9 cellular contexts compared by ENCODE assay signal in genomic region chr1:205312866-205313680, GRCh38. TPM values are rescaled to one million over a fixed set of nuclear protein-coding genes. Genes with fewer than 3 reads are reported as not detected.
DNase-seq lines count a peak whose midpoint lies in the region; ATAC-seq lines count a peak whose summit lies in the region.
"Had no signal": no experiment of that assay in that cellular context is flagged by ENCODE, and none has a peak within 500 bp of the region (broad histone marks: within the 10 kb centered on the region; RNA-seq: fewer than 3 reads in every experiment).

No MANE protein-coding gene starts in this region.

- H3K4me1 Mint-ChIP-seq in activated T-cell treated with anti-CD3 and anti-CD28 coated beads, Interleukin-2, amount 50 U/mL, for 4 hours (ENCODE audit: low read depth) = peaks cover 87% of the 10 kb centered on the region

- H3K36me3 ChIP-seq in iPS-15b (ENCODE audit: control insufficient read depth, insufficient read depth, low read length) (peaks cover 38% of the 10 kb centered on the region), skeletal muscle tissue (ENCODE audit: control insufficient read depth in 3 of 3, insufficient read depth in 3 of 3, low read length in 3 of 3) (peaks cover 2 to 20% (median 18%) of the 10 kb centered on the region in 3 donors)

- peak overlapping the region; percentile 74 for H3K4me3 Mint-ChIP-seq in activated T-cell treated with anti-CD3 and anti-CD28 coated beads, Interleukin-2, amount 50 U/mL, for 4 hours

- ATAC-seq in HG03095 (IDR thresholded peaks at IDR 0.05; ENCODE audit: unreplicated experiment) = peak; percentile 51
- no peak for ATAC-seq in activated T-cell treated with anti-CD3 and anti-CD28 coated beads, Interleukin-2, amount 50 U/mL, for 4 hours
- no peak for ATAC-seq in HG03025 (IDR thresholded peaks at IDR 0.05; ENCODE audit: low FRiP score, unreplicated experiment)

- H3K27ac ChIP-seq in skeletal muscle tissue (ENCODE audit: low read depth, low read length) = peak overlapping the region; percentile 66

- H3K4me3 ChIP-seq in iPS-15b (ENCODE audit: low read depth, low read length) (peak overlapping the region; percentile 9), skeletal muscle tissue (ENCODE audit: low read length in 3 of 3) (peak overlapping the region in 2 of 3 donors; percentile 22 to 27)

- no peaks in the 10 kb centered on the region for H3K27me3 Mint-ChIP-seq in activated T-cell treated with anti-CD3 and anti-CD28 coated beads, Interleukin-2, amount 50 U/mL, for 4 hours (ENCODE audit: low read depth)

- H3K9me3 Mint-ChIP-seq in activated T-cell treated with anti-CD3 and anti-CD28 coated beads, Interleukin-2, amount 50 U/mL, for 4 hours = no peaks in the 10 kb centered on the region

- H3K9ac ChIP-seq in iPS-15b (ENCODE audit: low read depth, low read length) = peak overlapping the region; percentile 75
- peak overlapping the region; percentile 36 to 64 (median 41) for H3K9ac ChIP-seq in skeletal muscle tissue (ENCODE audit: low read depth in 1 of 3, low read length in 3 of 3)

- H3K9me3 ChIP-seq in iPS-15b (ENCODE audit: control insufficient read depth, insufficient read depth, low read length) (no peaks in the 10 kb centered on the region), skeletal muscle tissue (ENCODE audit: control insufficient read depth in 3 of 3, low read length in 3 of 3) (no peaks in the 10 kb centered on the region)

- no peak for DNase-seq in activated T-cell treated with anti-CD3 and anti-CD28 coated beads, Interleukin-2, amount 50 U/mL, for 4 hours
- DNase-seq in NCI-H128 (lab: John Stamatoyannopoulos, UW; ENCODE audit: unreplicated experiment) = no peak
- DNase-seq in germinal center (ENCODE audit: low spot score) = no peak
- DNase-seq in cerebellum (ENCODE audit: low spot score) = no peak

- H3K27me3 ChIP-seq in iPS-15b (ENCODE audit: control insufficient read depth, insufficient read depth, low read length) = no peaks in the 10 kb centered on the region
- no peaks in the 10 kb centered on the region for H3K27me3 ChIP-seq in skeletal muscle tissue (ENCODE audit: control insufficient read depth in 3 of 3, insufficient read depth in 3 of 3, low read length in 3 of 3)

- peaks cover 44% of the 10 kb centered on the region for H3K4me1 ChIP-seq in iPS-15b (ENCODE audit: control insufficient read depth, insufficient read depth, low read length)
- H3K4me1 ChIP-seq in skeletal muscle tissue (ENCODE audit: control insufficient read depth in 3 of 3, insufficient read depth in 3 of 3, low read length in 3 of 3) = peaks cover 31 to 38% (median 33%) of the 10 kb centered on the region in 3 donors

- H3K36me3 Mint-ChIP-seq in activated T-cell treated with anti-CD3 and anti-CD28 coated beads, Interleukin-2, amount 50 U/mL, for 4 hours (ENCODE audit: insufficient read depth) = peaks cover 30% of the 10 kb centered on the region

RNA-seq across cellular contexts. Expression of gene NUAK2, which starts 8.5 kb away (rescaled TPM):
- 1 to 10 TPM; 1.4 to 1.7 (median 1.5) TPM for total RNA-seq in activated T-cell treated with anti-CD3 and anti-CD28 coated beads, Interleukin-2, amount 50 U/mL, for 4 hours
- total RNA-seq in skeletal muscle tissue (1.0 TPM), cerebellum (1.3 TPM)

RNA-seq across cellular contexts. Expression of gene KLHDC8A, which starts 43.6 kb away (rescaled TPM):
- under 1 TPM in 1 of 3 donors, not detected in 2; 0.05 TPM for total RNA-seq in activated T-cell treated with anti-CD3 and anti-CD28 coated beads, Interleukin-2, amount 50 U/mL, for 4 hours
- total RNA-seq in skeletal muscle tissue = 0.52 TPM
- 28.9 TPM for total RNA-seq in cerebellum
- total RNA-seq: HT-29 had no signal

Comparison
In these comparisons a context has a peak if more than half of its experiments do, and no peak if none do; other contexts are left out.
1. RNA of gene KLHDC8A, which starts 43.6 kb away (total RNA-seq): 28.9 TPM in cerebellum (single experiment); 0.52 TPM in skeletal muscle tissue (single experiment) and 0.05 TPM in activated T-cell treated with anti-CD3 and anti-CD28 coated beads, Interleukin-2, amount 50 U/mL, for 4 hours; every median in the first group is over 10 times any median in the second.